ENCODE assay signal across 8 cellular contexts in the genomic region with DNA sequence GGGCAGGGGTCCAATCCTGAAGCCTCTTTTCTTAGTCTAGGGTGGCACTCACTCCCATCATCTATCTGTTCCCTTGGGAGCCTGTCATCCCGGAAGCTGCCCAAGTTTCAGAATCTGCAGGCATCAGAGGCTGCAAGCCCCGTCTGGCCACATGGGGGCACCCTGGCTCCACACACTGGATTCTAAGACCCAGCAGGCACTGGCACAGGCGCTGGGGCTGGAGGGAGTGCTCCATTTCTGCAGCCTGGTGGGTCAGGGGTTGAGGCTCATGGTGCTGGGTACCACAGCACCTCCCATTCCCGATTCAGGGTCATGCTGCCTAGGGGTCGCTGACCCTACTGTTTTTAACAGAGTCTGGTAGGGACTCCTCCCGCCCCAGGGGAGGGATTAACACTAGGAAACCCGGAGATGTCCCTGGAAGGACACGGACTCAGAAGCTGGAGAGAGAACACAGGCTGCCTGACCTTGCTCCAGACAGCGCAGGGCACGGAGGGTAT.
DNase-seq lines count a peak whose midpoint lies in the region; ATAC-seq and TF ChIP-seq lines count a peak whose summit lies in the region.

No MANE protein-coding gene starts in this region.

- no peaks in the 10 kb centered on the region for H4K20me1 ChIP-seq in Karpas-422 (ENCODE audit: insufficient read depth, low read depth, low read length)

- H3K4me2 ChIP-seq in Karpas-422 (ENCODE audit: low read depth, low read length, poor library complexity, severe bottlenecking), result peak overlapping the region; percentile 80

- DNase-seq in A172 (ENCODE audit: low spot score), result peak; percentile 46
- peak; percentile 94 for DNase-seq in Karpas-422
- DNase-seq in SHP77 treated with DMSO at 0.1 percent for 48 hours (lab: John Stamatoyannopoulos, UW), result peak; percentile 41
- DNase-seq in amniotic stem cell (lab: John Stamatoyannopoulos, UW), result peak; percentile 71
- DNase-seq in right atrium auricular region (ENCODE audit: low spot score), result peak; percentile 74
- DNase-seq in putamen (ENCODE audit: low spot score), result peak; percentile 78

- H3K4me1 ChIP-seq in Karpas-422 (ENCODE audit: low read length) (peaks cover 47% of the 10 kb centered on the region), right atrium auricular region (peaks cover 0 to 7% of the 10 kb centered on the region in 2 donors)

- H3K9me3 ChIP-seq in Karpas-422 (ENCODE audit: low read length), result no peaks in the 10 kb centered on the region
- no peaks in the 10 kb centered on the region for H3K9me3 ChIP-seq in right atrium auricular region

- H2AFZ ChIP-seq in Karpas-422 (ENCODE audit: low read length), result peak overlapping the region; percentile 64; the same call in 1 of the 2 replicates

- H3K4me3 ChIP-seq in GM12875 (ENCODE audit: low read depth, low read length) (no peak overlapping the region), Karpas-422 (ENCODE audit: low read length) (0 out of 2 replicates have a peak overlapping the region, but pooled peaks have one; percentile 35), right atrium auricular region (no peak overlapping the region)

- peak; percentile 98 for TF ChIP-seq CTCF in GM12875 (IDR thresholded peaks at IDR 0.05; ENCODE audit: borderline replicate concordance, insufficient read depth, low read depth, low read length)
- TF ChIP-seq CTCF in right atrium auricular region (IDR thresholded peaks at IDR 0.05), result peak; percentile 79 to 97

- peak overlapping the region; percentile 96; the same call in 1 of the 2 replicates for H3K27ac ChIP-seq in Karpas-422 (ENCODE audit: low read length)
- no peak overlapping the region for H3K27ac ChIP-seq in right atrium auricular region

- ATAC-seq in HG03045 (IDR thresholded peaks at IDR 0.05; ENCODE audit: unreplicated experiment), result no peak

- H3K36me3 ChIP-seq in Karpas-422 (ENCODE audit: insufficient read depth, low read length) (no peaks in the 10 kb centered on the region), right atrium auricular region (peaks cover 12% of the 10 kb centered on the region)

- H3K9me2 ChIP-seq in Karpas-422 (replicated peaks; ENCODE audit: insufficient read depth, low read length), result no peaks in the 10 kb centered on the region

- no peaks in the 10 kb centered on the region for H3K79me2 ChIP-seq in Karpas-422 (ENCODE audit: low read length)

- H3K27me3 ChIP-seq in Karpas-422 (ENCODE audit: low read length) (no peaks in the 10 kb centered on the region), right atrium auricular region (no peaks in the 10 kb centered on the region)

- H3K9ac ChIP-seq in Karpas-422 (ENCODE audit: low read length), result peak overlapping the region; percentile 29

Comparison
In these comparisons a context has a peak if more than half of its experiments do, and no peak if none do; other contexts are left out.
1. DNase-seq: peak in every context shown above with its lines; median percentile 94 in Karpas-422; 78 in putamen; 74 in right atrium auricular region; 71 in amniotic stem cell; 46 in A172; 41 in SHP77 treated with DMSO at 0.1 percent for 48 hours.